Comparison of ENCODE assay signal across 19 cellular contexts in the genomic region with DNA sequence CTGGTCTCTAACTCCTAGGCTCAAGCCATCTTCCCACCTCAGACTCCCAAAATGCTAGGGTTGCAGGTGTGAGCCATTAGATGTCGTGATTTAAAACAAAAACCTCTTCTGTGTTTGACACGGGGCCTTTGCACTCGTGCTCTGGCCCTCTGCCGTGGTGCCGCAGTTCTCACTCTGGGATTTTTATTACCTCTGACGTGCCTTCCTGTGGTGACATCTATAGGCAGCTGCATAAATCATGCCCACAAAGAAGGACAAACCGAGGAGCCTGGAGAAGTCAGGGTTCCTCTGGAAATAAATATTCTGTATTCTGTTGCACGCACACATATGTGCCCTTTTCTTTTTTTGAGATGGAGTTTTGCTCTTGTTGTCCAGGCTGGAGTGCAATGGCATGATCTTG. TPM values are rescaled to one million over a fixed set of nuclear protein-coding genes. Genes with fewer than 3 reads are reported as not detected.
"Had no signal": no experiment of that assay in that cellular context is flagged by ENCODE, and none has a peak within 500 bp of the region (broad histone marks: within the 10 kb centered on the region; RNA-seq: fewer than 3 reads in every experiment).

No MANE protein-coding gene starts in this region.

- H3K36me3 ChIP-seq: colonic mucosa, esophagus squamous epithelium, left lung, thyroid gland, vagina had no signal

- H3K27ac ChIP-seq: colonic mucosa, esophagus squamous epithelium, left lung, neutrophil, thyroid gland, vagina had no signal

- DNase-seq: activated CD4-positive, CD25-positive, alpha-beta regulatory T cell treated with anti-CD3 and anti-CD28 coated beads, Interleukin-2, amount 50 U/mL, for 72 hours; activated naive CD8-positive, alpha-beta T cell treated with anti-CD3 and anti-CD28 coated beads for 36 hours; central memory CD4-positive, alpha-beta T cell; colonic mucosa; esophagus squamous epithelium; hippocampal formation; left lung; mucosa of descending colon; natural killer cell; stimulated activated CD4-positive, alpha-beta T cell treated with anti-CD3 and anti-CD28 coated beads, Interleukin-2, amount 100 ng/mL, for 48 hours; thyroid gland had no signal

- H3K27me3 ChIP-seq: colonic mucosa, esophagus squamous epithelium, left lung, neutrophil, thyroid gland, vagina had no signal

- H3K9me3 ChIP-seq: colonic mucosa, esophagus squamous epithelium, left lung, mucosa of descending colon, neutrophil, thyroid gland, vagina had no signal

- H3K4me1 ChIP-seq: colonic mucosa, left lung, thyroid gland, vagina had no signal

- H3K4me3 ChIP-seq: colonic mucosa, esophagus squamous epithelium, left lung, mucosa of descending colon, thyroid gland, vagina had no signal

- ATAC-seq: left lung; mucosa of descending colon; natural killer cell; stimulated activated memory B cell treated with anti-CD40 and anti-IgM and Interleukin-4, amounts not matched to agents 10 μg/mL and 1 μg/mL and 100 μg/mL, for 72 hours had no signal

RNA-seq across cellular contexts. Expression of gene OCM, which starts 25.9 kb away (rescaled TPM):
- total RNA-seq: activated CD8-positive, alpha-beta memory T cell treated with anti-CD3 and anti-CD28 coated beads for 36 hours; activated naive CD8-positive, alpha-beta T cell treated with anti-CD3 and anti-CD28 coated beads for 36 hours; activated T-helper 1 cell treated with anti-CD3 and anti-CD28 coated beads, Interleukin-12 subunit alpha, Interleukin-12 subunit beta, Interleukin-2, Interleukin-4 antibody, amounts not matched to agents 30 ng/mL and 10 ng/mL and 1 ng/mL, durations not matched to agents 14 hours and 24 hours and 36 hours; colonic mucosa; esophagus squamous epithelium; fibroblast of villous mesenchyme; left lung; renal cortical epithelial cell; thyroid gland; vagina had no signal
- polyA plus RNA-seq: keratinocyte had no signal
